Comparison of ENCODE assay signal across 12 cellular contexts in the genomic region with DNA sequence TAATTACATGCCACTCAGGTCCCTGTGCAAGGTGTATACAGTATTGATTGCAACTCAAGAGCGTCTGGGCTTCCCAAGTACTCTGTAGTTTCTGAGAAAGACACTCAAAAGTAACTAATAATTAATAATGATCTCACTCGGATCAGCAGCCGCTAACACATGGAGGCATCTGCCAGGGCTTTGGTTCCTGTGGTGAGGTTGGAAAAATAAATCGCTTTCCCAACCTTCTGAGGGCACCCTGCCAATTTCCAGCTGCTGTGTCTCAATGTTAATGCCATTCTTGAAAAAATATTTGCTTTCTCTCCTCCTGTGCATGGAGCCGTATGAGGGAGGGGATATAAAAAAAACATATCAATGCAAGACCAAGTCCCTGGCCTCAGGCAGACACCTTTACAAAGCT.
DNase-seq lines count a peak whose midpoint lies in the region; ATAC-seq and TF ChIP-seq lines count a peak whose summit lies in the region.
"Had no signal": no experiment of that assay in that cellular context is flagged by ENCODE, and none has a peak within 500 bp of the region (broad histone marks: within the 10 kb centered on the region; RNA-seq: fewer than 3 reads in every experiment).

No MANE protein-coding gene starts in this region.

- no peaks in the 10 kb centered on the region for H3K9me3 ChIP-seq in thyroid gland

- no peak overlapping the region for H3K4me3 ChIP-seq in fibroblast of pulmonary artery (replicated peaks; ENCODE audit: low read depth, low read length)
- H3K4me3 ChIP-seq in thyroid gland (replicated peaks in 1 of 3): no peak overlapping the region
- H3K4me3 ChIP-seq: skin epidermis had no signal

- H3K27ac ChIP-seq in thyroid gland: no peak overlapping the region
- H3K27ac ChIP-seq: 22Rv1, skin epidermis had no signal

- no peak for TF ChIP-seq CTCF in fibroblast of pulmonary artery (IDR thresholded peaks at IDR 0.05; ENCODE audit: low read length, missing control alignments)
- no peak for TF ChIP-seq CTCF in thyroid gland (IDR thresholded peaks at IDR 0.05)

- intact Hi-C loops in thyroid gland (cut with DNase I): no loop called here

- no peak for TF ChIP-seq POLR2A in thyroid gland (IDR thresholded peaks at IDR 0.05)

- peak; percentile 8 for DNase-seq in DMS53 (lab: John Stamatoyannopoulos, UW)
- DNase-seq in DMS53 treated with DMSO at 0.1 percent for 48 hours (lab: John Stamatoyannopoulos, UW; ENCODE audit: unreplicated experiment): no peak
- DNase-seq in NCI-H69 (lab: John Stamatoyannopoulos, UW): peak; percentile 52
- DNase-seq in fibroblast of pulmonary artery (ENCODE audit: low read depth): peak; percentile 53
- peak; percentile 38 to 49 for DNase-seq in thyroid gland
- no peak for DNase-seq in SKM-1 treated with dmso at 0.1 percent for 144 hours (lab: John Stamatoyannopoulos, UW; ENCODE audit: unreplicated experiment)
- no peak for DNase-seq in T-helper 1 cell
- DNase-seq: activated CD4-positive, alpha-beta memory T cell treated with anti-CD3 and anti-CD28 coated beads, Interleukin-2, amount 10 ng/mL, durations not matched to agents 7 days and 5 days; effector memory CD4-positive, alpha-beta T cell had no signal

- no peak for ATAC-seq in GM18867 (IDR thresholded peaks at IDR 0.05; ENCODE audit: unreplicated experiment)

- no peaks in the 10 kb centered on the region for H3K36me3 ChIP-seq in thyroid gland

- WGBS in thyroid gland, 2 donors: 64 to 65% methylated on average over 5 of the region's 5 CpGs

- no peaks in the 10 kb centered on the region for H3K27me3 ChIP-seq in thyroid gland

- H3K4me1 ChIP-seq in thyroid gland: peaks cover 6 to 7% of the 10 kb centered on the region in 2 donors

Comparison
In these comparisons a context has a peak if more than half of its experiments do, and no peak if none do; other contexts are left out.
1. DNase-seq: peak in DMS53 (single experiment), NCI-H69 (single experiment), fibroblast of pulmonary artery (single experiment) and thyroid gland (2 of 2); none in DMS53 treated with DMSO at 0.1 percent for 48 hours (single experiment), SKM-1 treated with dmso at 0.1 percent for 144 hours (single experiment) and T-helper 1 cell (0 of 5).